ENCODE assay signal across 28 cellular contexts in the genomic region with DNA sequence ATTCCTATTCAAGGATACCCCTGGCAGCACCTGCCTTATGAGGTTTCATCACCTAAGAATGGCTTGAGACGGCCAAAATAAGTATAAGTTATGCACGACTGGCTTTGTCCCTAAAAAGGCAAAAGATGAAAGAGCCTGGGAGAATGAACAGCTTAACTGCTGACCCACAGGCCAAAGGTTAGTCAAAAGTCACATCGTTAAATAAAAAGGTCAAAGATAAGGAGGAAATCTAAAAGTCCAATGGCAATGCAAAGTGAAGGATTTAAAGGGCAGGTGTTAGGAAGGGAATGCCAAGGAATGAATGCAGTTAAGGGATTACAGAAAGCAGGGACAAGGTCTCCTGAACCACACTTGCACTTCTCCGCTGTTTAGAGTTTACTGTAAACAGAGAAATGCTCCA. TPM values are rescaled to one million over a fixed set of nuclear protein-coding genes. Genes with fewer than 3 reads are reported as not detected.
"Had no signal": no experiment of that assay in that cellular context is flagged by ENCODE, and none has a peak within 500 bp of the region (broad histone marks: within the 10 kb centered on the region; RNA-seq: fewer than 3 reads in every experiment).

No MANE protein-coding gene starts in this region.

- H3K9me3 ChIP-seq: esophagus squamous epithelium, heart right ventricle, left ventricle myocardium inferior, lower lobe of right lung, prostate gland, right atrium auricular region, sigmoid colon, spleen, testis, tibial artery had no signal

- FAIRE-seq: endometrium, islet of Langerhans had no signal

- H3K27me3 ChIP-seq: right atrium auricular region, spleen, testis, tibial artery had no signal

- H3K36me3 ChIP-seq: esophagus squamous epithelium, heart right ventricle, left ventricle myocardium inferior, lower lobe of right lung, prostate gland, right atrium auricular region, sigmoid colon, spleen, tibial artery had no signal

- H3K4me3 ChIP-seq: coronary artery, esophagus squamous epithelium, heart right ventricle, left ventricle myocardium inferior, lower lobe of right lung, prostate gland, right atrium auricular region, sigmoid colon, spleen, testis, tibial artery had no signal

- H3K27ac ChIP-seq: coronary artery, esophagus squamous epithelium, heart right ventricle, left ventricle myocardium inferior, lower lobe of right lung, prostate gland, right atrium auricular region, sigmoid colon, spleen, testis, tibial artery had no signal

- H3K4me3 Mint-ChIP-seq: effector memory CD8-positive, alpha-beta T cell; natural killer cell; stimulated activated memory B cell treated with anti-CD40 and anti-IgM and Interleukin-4, amounts not matched to agents 10 μg/mL and 1 μg/mL and 100 μg/mL, for 72 hours; type B pancreatic cell had no signal

- H3K27me3 Mint-ChIP-seq: stimulated activated memory B cell treated with anti-CD40 and anti-IgM and Interleukin-4, amounts not matched to agents 10 μg/mL and 1 μg/mL and 100 μg/mL, for 72 hours had no signal

- H3K36me3 Mint-ChIP-seq: natural killer cell, type B pancreatic cell had no signal

- H3K9me3 Mint-ChIP-seq: effector memory CD8-positive, alpha-beta T cell; natural killer cell; type B pancreatic cell had no signal

- H3K27ac Mint-ChIP-seq: effector memory CD8-positive, alpha-beta T cell; natural killer cell; stimulated activated memory B cell treated with anti-CD40 and anti-IgM and Interleukin-4, amounts not matched to agents 10 μg/mL and 1 μg/mL and 100 μg/mL, for 72 hours; type B pancreatic cell had no signal

- H3K4me1 ChIP-seq: esophagus squamous epithelium, heart right ventricle, left ventricle myocardium inferior, lower lobe of right lung, prostate gland, right atrium auricular region, sigmoid colon, spleen, testis, tibial artery had no signal

- ATAC-seq: effector memory CD8-positive, alpha-beta T cell; heart right ventricle; left cardiac atrium; lower lobe of right lung; natural killer cell; stimulated activated memory B cell treated with anti-CD40 and anti-IgM and Interleukin-4, amounts not matched to agents 10 μg/mL and 1 μg/mL and 100 μg/mL, for 72 hours; stimulated activated naive CD8-positive, alpha-beta T cell treated with anti-CD3 and anti-CD28 coated beads, Interleukin-15, Interleukin-2, amounts not matched to agents 100 U/mL and 50 U/mL, for 24 hours had no signal

- DNase-seq: effector memory CD8-positive, alpha-beta T cell; erythroblast; esophagus squamous epithelium; foreskin melanocyte; glutamatergic neuron; heart right ventricle; hippocampal formation; left cardiac atrium; left ventricle myocardium inferior; lower lobe of right lung; natural killer cell; sigmoid colon; spleen; stimulated activated CD4-positive, alpha-beta T cell treated with anti-CD3 and anti-CD28 coated beads, Interleukin-4, amount 100 ng/mL, for 4 hours; stimulated activated naive CD8-positive, alpha-beta T cell treated with anti-CD3 and anti-CD28 coated beads, Interleukin-15, Interleukin-2, amounts not matched to agents 100 U/mL and 50 U/mL, for 24 hours; substantia nigra; testis; tibial artery had no signal

RNA-seq across cellular contexts. Expression of a gene that starts 5.6 kb away (rescaled TPM):
- total RNA-seq: esophagus squamous epithelium, heart right ventricle, left ventricle myocardium inferior, lower lobe of right lung, mesenteric fat pad, natural killer cell, osteocyte, prostate gland, right atrium auricular region, sigmoid colon, spleen, testis had no signal
- polyA plus RNA-seq: sigmoid colon, urinary bladder had no signal
